ENCODE assay signal across 8 cellular contexts in the genomic region with DNA sequence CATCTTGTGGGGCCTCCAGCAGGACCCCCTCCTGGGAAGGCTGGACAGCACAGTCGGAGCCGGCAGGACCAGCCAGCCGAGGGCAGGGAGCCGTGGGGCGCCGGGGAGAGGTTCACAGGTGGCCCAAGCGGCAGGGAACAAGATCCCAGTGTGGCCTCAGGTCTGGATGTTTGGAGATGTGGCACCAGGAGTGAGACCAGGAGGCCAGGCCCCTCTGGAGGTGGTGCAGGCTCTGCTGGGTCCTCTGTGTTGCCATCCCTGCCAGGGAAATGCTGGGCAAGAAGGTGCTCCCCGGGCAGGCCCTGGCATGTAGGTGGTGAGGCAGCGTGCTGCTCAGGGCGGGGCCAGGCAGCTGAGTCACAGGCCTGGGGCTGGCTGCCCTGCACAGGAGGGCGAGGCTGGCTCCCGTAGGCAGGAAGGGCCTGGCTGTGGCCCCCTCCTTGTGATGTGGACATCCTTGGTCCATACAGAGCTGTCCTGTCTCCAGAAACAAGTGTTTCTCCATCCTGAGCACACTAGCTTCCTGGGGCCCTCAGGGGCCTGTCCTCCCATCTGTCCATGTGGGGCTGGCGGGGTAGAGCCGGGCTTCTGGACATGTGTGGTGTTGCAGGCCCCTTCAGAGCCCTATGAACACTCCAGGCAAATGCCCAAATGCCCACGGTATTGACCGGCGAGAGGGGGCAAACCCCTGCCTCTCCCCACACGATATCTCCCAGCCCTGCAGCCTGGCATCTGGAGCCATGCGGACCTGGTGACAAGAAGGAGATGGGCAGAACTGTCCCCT. TPM values are rescaled to one million over a fixed set of nuclear protein-coding genes. Genes with fewer than 3 reads are reported as not detected.
DNase-seq lines count a peak whose midpoint lies in the region; ATAC-seq, FAIRE-seq and TF ChIP-seq lines count a peak whose summit lies in the region.

No MANE protein-coding gene starts in this region.

- H3K9me3 ChIP-seq in endothelial cell of umbilical vein (replicated peaks; ENCODE audit: control insufficient read depth, insufficient read depth, low read length) (no peaks in the 10 kb centered on the region), small intestine (ENCODE audit: control insufficient read depth, low read depth) (no peaks in the 10 kb centered on the region), HAP-1 (no peaks in the 10 kb centered on the region)

- CTCF ChIA-PET in endothelial cell of umbilical vein (lab: Charles Lee): interaction anchor here (0.9 to 4.7 kb wide), 3 partner anchors 91 to 244 kb away, joined by 4 to 47 read pairs (median 4); no protein-coding TSS in a partner anchor

- H3K9ac ChIP-seq in endothelial cell of umbilical vein (replicated peaks; ENCODE audit: extremely low read depth, insufficient read depth, low read length): no peak overlapping the region

- H3K4me1 ChIP-seq in endothelial cell of umbilical vein (ENCODE audit: control insufficient read depth, extremely low read depth, insufficient read depth, low read length): peaks cover 7% of the 10 kb centered on the region
- H3K4me1 ChIP-seq in small intestine (ENCODE audit: control insufficient read depth in 2 of 2, insufficient read depth in 1 of 2, low read depth in 1 of 2, low read length in 1 of 2): no peaks in the 10 kb centered on the region
- no peaks in the 10 kb centered on the region for H3K4me1 ChIP-seq in HAP-1

- 55 to 76% (median 71%) methylated on average over 17 to 19 of the region's 19 CpGs for WGBS in small intestine, 3 donors

- no peaks in the 10 kb centered on the region for H3K36me3 ChIP-seq in endothelial cell of umbilical vein (ENCODE audit: control insufficient read depth in 2 of 2, extremely low read depth in 1 of 2, insufficient read depth in 2 of 2, low read length in 2 of 2)
- no peaks in the 10 kb centered on the region for H3K36me3 ChIP-seq in small intestine (ENCODE audit: control insufficient read depth in 2 of 2, insufficient read depth in 2 of 2, low read length in 2 of 2)
- H3K36me3 ChIP-seq in HAP-1 (replicated peaks): no peaks in the 10 kb centered on the region

- dilution Hi-C loops in endothelial cell of umbilical vein (cut with MboI; ENCODE audit: extremely low pct_ligation_motif_present, low sequenced_read_pairs): no loop called here

- H2AFZ ChIP-seq in endothelial cell of umbilical vein (ENCODE audit: low read depth, low read length): no peak overlapping the region

- DNase-seq in NCI-H1436 (lab: John Stamatoyannopoulos, UW): peak; percentile 25
- DNase-seq in NCI-H1436 treated with DMSO at 0.1 percent for 48 hours (lab: John Stamatoyannopoulos, UW): no peak
- DNase-seq in NCI-H510A treated with DMSO at 0.1 percent for 48 hours (lab: John Stamatoyannopoulos, UW): peak; percentile 75
- DNase-seq in endothelial cell of umbilical vein (ENCODE audit: low read depth, low spot score): peak; percentile 46
- peak; percentile 68 for DNase-seq in small intestine
- DNase-seq in cortex of kidney (lab: John Stamatoyannopoulos, UW): no peak
- no peak for DNase-seq in HAP-1 (ENCODE audit: low spot score in 2 of 2)

- ATAC-seq in HG03521 (IDR thresholded peaks at IDR 0.05; ENCODE audit: unreplicated experiment): no peak

- no peaks in the 10 kb centered on the region for H4K20me1 ChIP-seq in endothelial cell of umbilical vein (replicated peaks; ENCODE audit: control insufficient read depth, extremely low read depth, insufficient read depth, low read length)

- H3K4me3 ChIP-seq in endothelial cell of umbilical vein (replicated peaks in 1 of 3; ENCODE audit: insufficient read depth in 1 of 3, low read depth in 1 of 3, low read length in 3 of 3) (no peak overlapping the region), small intestine (ENCODE audit: low read depth in 1 of 2, low read length in 2 of 2) (no peak overlapping the region), HAP-1 (no peak overlapping the region)

- H3K27me3 ChIP-seq in endothelial cell of umbilical vein (ENCODE audit: control insufficient read depth in 2 of 2, insufficient read depth in 2 of 2, low read length in 2 of 2): no peaks in the 10 kb centered on the region
- no peaks in the 10 kb centered on the region for H3K27me3 ChIP-seq in small intestine (ENCODE audit: control insufficient read depth in 2 of 2, insufficient read depth in 2 of 2, low read length in 2 of 2)
- H3K27me3 ChIP-seq in HAP-1 (ENCODE audit: low read depth): no peaks in the 10 kb centered on the region

- no peak for TF ChIP-seq CTCF in endothelial cell of umbilical vein (IDR thresholded peaks at IDR 0.05; ENCODE audit: extremely low read depth in 1 of 2, insufficient read depth in 1 of 2, low read depth in 1 of 2, low read length in 2 of 2)

- FAIRE-seq in endothelial cell of umbilical vein (lab: Jason Lieb, UNC): peak; percentile 82
- FAIRE-seq in small intestine (lab: Jason Lieb, UNC): no peak

- POLR2A ChIA-PET in endothelial cell of umbilical vein (lab: Charles Lee): no interaction called here

- H3K27ac ChIP-seq in endothelial cell of umbilical vein (ENCODE audit: insufficient read depth, low read depth, low read length) (peak overlapping the region; percentile 48), small intestine (ENCODE audit: low read depth in 1 of 2, low read length in 1 of 2) (no peak overlapping the region)

- no peak for TF ChIP-seq POLR2A in endothelial cell of umbilical vein (IDR thresholded peaks at IDR 0.05; ENCODE audit: low read depth, low read length)

- no peak overlapping the region for H3K4me2 ChIP-seq in endothelial cell of umbilical vein (ENCODE audit: insufficient read depth, low read length)

- in situ Hi-C loops in HAP-1 (cut with MboI; ENCODE audit: low sequenced_read_pairs): loop anchor here (5.0 kb wide), 1 partner anchor 85 kb away; no protein-coding TSS in a partner anchor

- H3K9me1 ChIP-seq in endothelial cell of umbilical vein (replicated peaks; ENCODE audit: control insufficient read depth, extremely low read depth, insufficient read depth, low read length): no peaks in the 10 kb centered on the region

- BruUV-seq in endothelial cell of umbilical vein (replicated peaks; lab: Mats Ljungman, UMichigan): no TSS peak

- no peaks in the 10 kb centered on the region for H3K79me2 ChIP-seq in endothelial cell of umbilical vein (ENCODE audit: control insufficient read depth, insufficient read depth, low read length)

- intact Hi-C loops in endothelial cell of umbilical vein (cut with micrococcal nuclease): loop anchor here (5.0 kb wide), 1 partner anchor 50 kb away; no protein-coding TSS in a partner anchor

TF ChIP-seq in endothelial cell of umbilical vein, 7 proteins besides CTCF, POLR2A, EP300 and RAD21:
- TF ChIP-seq, protein P1, sequence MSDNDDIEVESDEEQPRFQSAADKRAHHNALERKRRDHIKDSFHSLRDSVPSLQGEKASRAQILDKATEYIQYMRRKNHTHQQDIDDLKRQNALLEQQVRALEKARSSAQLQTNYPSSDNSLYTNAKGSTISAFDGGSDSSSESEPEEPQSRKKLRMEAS (IDR thresholded peaks at IDR 0.05; ENCODE audit: insufficient read depth, insufficient read length): no peak
- TF ChIP-seq FOS (IDR thresholded peaks at IDR 0.05; ENCODE audit: borderline replicate concordance, insufficient read depth, low read length) (peak; percentile 62), POLR2AphosphoS5 (IDR thresholded peaks at IDR 0.05; ENCODE audit: insufficient read depth, low read depth, low read length) (peak; percentile 39), GATA2 (IDR thresholded peaks at IDR 0.05; ENCODE audit: insufficient read depth, insufficient read length, low read depth, low read length) (no peak), JUN (IDR thresholded peaks at IDR 0.05; ENCODE audit: borderline replicate concordance, insufficient read depth, insufficient read length, low read depth) (no peak), MYC (IDR thresholded peaks at IDR 0.05; ENCODE audit: low read depth, low read length) (peak; percentile 53), EZH2 (IDR thresholded peaks at IDR 0.05; ENCODE audit: borderline replicate concordance, low read depth, low read length, severe bottlenecking) (no peak)

RNA-seq across cellular contexts. Expression of a gene that starts 4.8 kb away (rescaled TPM):
- total RNA-seq in endothelial cell of umbilical vein: 0.42 and 0.49 TPM in 2 replicates
- polyA plus RNA-seq in endothelial cell of umbilical vein: 0.24 and 0.36 TPM in 2 replicates
- polyA plus RNA-seq in endothelial cell of umbilical vein (2011; cell fraction: cytosol; rRNA removed): 0.07 TPM in 1 of 2 replicates, not detected in the other
- polyA plus RNA-seq in endothelial cell of umbilical vein (2011; cell fraction: nucleus; rRNA removed): 2.2 and 2.6 TPM in 2 replicates
- 0.35 TPM in 1 of 2 replicates, not detected in the other for polyA plus RNA-seq in endothelial cell of umbilical vein (2012)
- polyA minus RNA-seq in endothelial cell of umbilical vein: 0.56 TPM in 1 of 2 replicates, not detected in the other
- polyA minus RNA-seq in endothelial cell of umbilical vein (2011; cell fraction: cytosol; rRNA and poly(A)+ RNA removed): not detected
- 0.43 and 0.63 TPM in 2 replicates for polyA minus RNA-seq in endothelial cell of umbilical vein (2011; cell fraction: nucleus; rRNA and poly(A)+ RNA removed)
- under 1 TPM in 1 of 3 donors, not detected in 2; 0.21 TPM for polyA plus RNA-seq in small intestine

RNA-seq across cellular contexts. Expression of a gene that starts 26.1 kb away (rescaled TPM):
- not detected in 2 replicates for total RNA-seq in endothelial cell of umbilical vein
- polyA plus RNA-seq in endothelial cell of umbilical vein (not detected in 2 replicates), small intestine (under 1 TPM in 2 of 3 donors, not detected in 1; 0.28 to 0.81 TPM)
- not detected in 2 replicates for polyA plus RNA-seq in endothelial cell of umbilical vein (2011; cell fraction: cytosol; rRNA removed)
- 0.07 TPM in 1 of 2 replicates, not detected in the other for polyA plus RNA-seq in endothelial cell of umbilical vein (2011; cell fraction: nucleus; rRNA removed)
- polyA plus RNA-seq in endothelial cell of umbilical vein (2012): not detected in 2 replicates
- polyA minus RNA-seq in endothelial cell of umbilical vein: 0.19 TPM in 1 of 2 replicates, not detected in the other
- not detected for polyA minus RNA-seq in endothelial cell of umbilical vein (2011; cell fraction: cytosol; rRNA and poly(A)+ RNA removed)
- polyA minus RNA-seq in endothelial cell of umbilical vein (2011; cell fraction: nucleus; rRNA and poly(A)+ RNA removed): not detected in 2 replicates

Comparison
In these comparisons a context has a peak if more than half of its experiments do, and no peak if none do; other contexts are left out.
1. DNase-seq: peak in NCI-H1436 (single experiment), NCI-H510A treated with DMSO at 0.1 percent for 48 hours (single experiment), endothelial cell of umbilical vein (single experiment) and small intestine (single experiment); none in NCI-H1436 treated with DMSO at 0.1 percent for 48 hours (single experiment), cortex of kidney (single experiment) and HAP-1 (0 of 2).